Comparison of ENCODE assay signal across 1 cellular context in the genomic region with DNA sequence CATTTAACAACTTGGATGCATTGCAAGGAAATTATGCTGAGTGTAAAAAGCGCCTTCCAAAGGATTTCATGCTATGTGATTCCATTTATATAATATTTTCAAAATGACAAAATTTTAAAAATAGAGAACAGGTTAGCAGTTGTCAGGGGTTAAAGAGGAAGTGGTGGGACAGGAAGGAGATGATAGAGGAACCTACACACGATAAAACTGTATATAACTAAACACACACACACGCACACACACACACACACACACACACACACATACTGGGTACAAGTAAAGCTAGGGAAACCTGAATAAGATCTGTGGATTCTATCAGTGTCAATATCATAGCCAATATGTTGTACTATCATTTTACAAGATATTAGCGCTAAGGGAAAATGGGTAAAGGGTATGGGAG.
TF ChIP-seq lines count a peak whose summit lies in the region.

No MANE protein-coding gene starts in this region.

TF ChIP-seq in GM12878, 131 proteins besides CTCF, POLR2A, EP300 and RAD21 (continued from another document and continues in another):
- TF ChIP-seq PRDM15 (CRISPR knock-in tag; IDR thresholded peaks at IDR 0.05) (no peak), SIN3A (IDR thresholded peaks at IDR 0.05; ENCODE audit: low read depth, low read length) (no peak), SMARCA5 (IDR thresholded peaks at IDR 0.05) (no peak), SREBF1 (IDR thresholded peaks at IDR 0.05; ENCODE audit: low read length) (no peak), NRF1 (conservative IDR thresholded peaks at IDR 0.05; ENCODE audit: low read depth, low read length) (no peak), RFX5 (IDR thresholded peaks at IDR 0.05; ENCODE audit: low read depth, low read length) (no peak), ZZZ3 (IDR thresholded peaks at IDR 0.05; ENCODE audit: control insufficient read depth, insufficient read length, low read depth) (no peak), ZSCAN29 (IDR thresholded peaks at IDR 0.05) (no peak), HDAC6 (IDR thresholded peaks at IDR 0.05; ENCODE audit: unreplicated experiment) (no peak), BCL3 (IDR thresholded peaks at IDR 0.05; ENCODE audit: borderline replicate concordance, insufficient read depth, low read depth, low read length, poor library complexity, severe bottlenecking) (no peak), CBFB (IDR thresholded peaks at IDR 0.05; ENCODE audit: low read depth) (no peak), SREBF2 (IDR thresholded peaks at IDR 0.05; ENCODE audit: low read length) (no peak), NFIC (IDR thresholded peaks at IDR 0.05; ENCODE audit: low read depth, low read length) (peak; percentile 76), USF1 (IDR thresholded peaks at IDR 0.05; ENCODE audit: borderline replicate concordance, extremely low read length, insufficient read depth, low read depth, low read length) (no peak), RB1 (IDR thresholded peaks at IDR 0.05; ENCODE audit: borderline replicate concordance) (no peak), MTA2 (IDR thresholded peaks at IDR 0.05; ENCODE audit: low read depth) (peak; percentile 61; the same call in 1 of the 2 replicates), IKZF1 (conservative IDR thresholded peaks at IDR 0.05) (peak; percentile 54; the same call in 1 of the 2 replicates), NR2C2 (IDR thresholded peaks at IDR 0.05; ENCODE audit: borderline replicate concordance, control insufficient read depth, insufficient read length, low read depth) (no peak), CREB1 (IDR thresholded peaks at IDR 0.05; ENCODE audit: low read depth) (no peak), CEBPZ (IDR thresholded peaks at IDR 0.05; ENCODE audit: low read depth, low read length) (no peak), NBN (IDR thresholded peaks at IDR 0.05) (peak; percentile 78), BRCA1 (IDR thresholded peaks at IDR 0.05; ENCODE audit: low read depth, low read length) (no peak), EZH2 (IDR thresholded peaks at IDR 0.05; ENCODE audit: borderline replicate concordance, control insufficient read depth, low read depth, low read length) (no peak), SMC3 (IDR thresholded peaks at IDR 0.05; ENCODE audit: borderline replicate concordance, low read length) (no peak), ZNF592 (IDR thresholded peaks at IDR 0.05) (no peak), MXI1 (IDR thresholded peaks at IDR 0.05; ENCODE audit: low read depth, low read length) (no peak)
- TF ChIP-seq, protein P1, sequence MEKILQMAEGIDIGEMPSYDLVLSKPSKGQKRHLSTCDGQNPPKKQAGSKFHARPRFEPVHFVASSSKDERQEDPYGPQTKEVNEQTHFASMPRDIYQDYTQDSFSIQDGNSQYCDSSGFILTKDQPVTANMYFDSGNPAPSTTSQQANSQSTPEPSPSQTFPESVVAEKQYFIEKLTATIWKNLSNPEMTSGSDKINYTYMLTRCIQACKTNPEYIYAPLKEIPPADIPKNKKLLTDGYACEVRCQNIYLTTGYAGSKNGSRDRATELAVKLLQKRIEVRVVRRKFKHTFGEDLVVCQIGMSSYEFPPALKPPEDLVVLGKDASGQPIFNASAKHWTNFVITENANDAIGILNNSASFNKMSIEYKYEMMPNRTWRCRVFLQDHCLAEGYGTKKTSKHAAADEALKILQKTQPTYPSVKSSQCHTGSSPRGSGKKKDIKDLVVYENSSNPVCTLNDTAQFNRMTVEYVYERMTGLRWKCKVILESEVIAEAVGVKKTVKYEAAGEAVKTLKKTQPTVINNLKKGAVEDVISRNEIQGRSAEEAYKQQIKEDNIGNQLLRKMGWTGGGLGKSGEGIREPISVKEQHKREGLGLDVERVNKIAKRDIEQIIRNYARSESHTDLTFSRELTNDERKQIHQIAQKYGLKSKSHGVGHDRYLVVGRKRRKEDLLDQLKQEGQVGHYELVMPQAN (conservative IDR thresholded peaks at IDR 0.05): no peak
- TF ChIP-seq, protein P2, sequence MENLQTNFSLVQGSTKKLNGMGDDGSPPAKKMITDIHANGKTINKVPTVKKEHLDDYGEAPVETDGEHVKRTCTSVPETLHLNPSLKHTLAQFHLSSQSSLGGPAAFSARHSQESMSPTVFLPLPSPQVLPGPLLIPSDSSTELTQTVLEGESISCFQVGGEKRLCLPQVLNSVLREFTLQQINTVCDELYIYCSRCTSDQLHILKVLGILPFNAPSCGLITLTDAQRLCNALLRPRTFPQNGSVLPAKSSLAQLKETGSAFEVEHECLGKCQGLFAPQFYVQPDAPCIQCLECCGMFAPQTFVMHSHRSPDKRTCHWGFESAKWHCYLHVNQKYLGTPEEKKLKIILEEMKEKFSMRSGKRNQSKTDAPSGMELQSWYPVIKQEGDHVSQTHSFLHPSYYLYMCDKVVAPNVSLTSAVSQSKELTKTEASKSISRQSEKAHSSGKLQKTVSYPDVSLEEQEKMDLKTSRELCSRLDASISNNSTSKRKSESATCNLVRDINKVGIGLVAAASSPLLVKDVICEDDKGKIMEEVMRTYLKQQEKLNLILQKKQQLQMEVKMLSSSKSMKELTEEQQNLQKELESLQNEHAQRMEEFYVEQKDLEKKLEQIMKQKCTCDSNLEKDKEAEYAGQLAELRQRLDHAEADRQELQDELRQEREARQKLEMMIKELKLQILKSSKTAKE (IDR thresholded peaks at IDR 0.05; ENCODE audit: low read depth, poor library complexity, severe bottlenecking): no peak
- TF ChIP-seq, protein P3, sequence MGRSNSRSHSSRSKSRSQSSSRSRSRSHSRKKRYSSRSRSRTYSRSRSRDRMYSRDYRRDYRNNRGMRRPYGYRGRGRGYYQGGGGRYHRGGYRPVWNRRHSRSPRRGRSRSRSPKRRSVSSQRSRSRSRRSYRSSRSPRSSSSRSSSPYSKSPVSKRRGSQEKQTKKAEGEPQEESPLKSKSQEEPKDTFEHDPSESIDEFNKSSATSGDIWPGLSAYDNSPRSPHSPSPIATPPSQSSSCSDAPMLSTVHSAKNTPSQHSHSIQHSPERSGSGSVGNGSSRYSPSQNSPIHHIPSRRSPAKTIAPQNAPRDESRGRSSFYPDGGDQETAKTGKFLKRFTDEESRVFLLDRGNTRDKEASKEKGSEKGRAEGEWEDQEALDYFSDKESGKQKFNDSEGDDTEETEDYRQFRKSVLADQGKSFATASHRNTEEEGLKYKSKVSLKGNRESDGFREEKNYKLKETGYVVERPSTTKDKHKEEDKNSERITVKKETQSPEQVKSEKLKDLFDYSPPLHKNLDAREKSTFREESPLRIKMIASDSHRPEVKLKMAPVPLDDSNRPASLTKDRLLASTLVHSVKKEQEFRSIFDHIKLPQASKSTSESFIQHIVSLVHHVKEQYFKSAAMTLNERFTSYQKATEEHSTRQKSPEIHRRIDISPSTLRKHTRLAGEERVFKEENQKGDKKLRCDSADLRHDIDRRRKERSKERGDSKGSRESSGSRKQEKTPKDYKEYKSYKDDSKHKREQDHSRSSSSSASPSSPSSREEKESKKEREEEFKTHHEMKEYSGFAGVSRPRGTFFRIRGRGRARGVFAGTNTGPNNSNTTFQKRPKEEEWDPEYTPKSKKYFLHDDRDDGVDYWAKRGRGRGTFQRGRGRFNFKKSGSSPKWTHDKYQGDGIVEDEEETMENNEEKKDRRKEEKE (IDR thresholded peaks at IDR 0.05): no peak
